Comparison of ENCODE assay signal across 29 cellular contexts in genomic region chr1:4689271-4689935, GRCh38. TPM values are rescaled to one million over a fixed set of nuclear protein-coding genes. Genes with fewer than 3 reads are reported as not detected.
"Had no signal": no experiment of that assay in that cellular context is flagged by ENCODE, and none has a peak within 500 bp of the region (broad histone marks: within the 10 kb centered on the region; RNA-seq: fewer than 3 reads in every experiment).

No MANE protein-coding gene starts in this region.

- ATAC-seq: activated T-cell treated with anti-CD3 and anti-CD28 coated beads, Interleukin-2, amount 50 U/mL, for 72 hours; body of pancreas; Panc1; WTC11 had no signal

- H3K27ac ChIP-seq: body of pancreas, breast epithelium, KMS-11 had no signal

- FAIRE-seq: astrocyte, TTC549 had no signal

- H3K27me3 ChIP-seq: body of pancreas, breast epithelium had no signal

- H3K9me3 ChIP-seq: body of pancreas, breast epithelium, SK-N-SH had no signal

- H3K36me3 ChIP-seq: breast epithelium had no signal

- DNase-seq: activated CD4-positive, alpha-beta memory T cell treated with anti-CD3 and anti-CD28 coated beads, Interleukin-2, amount 10 ng/mL, durations not matched to agents 7 days and 5 days; activated CD4-positive, alpha-beta T cell treated with anti-CD3 and anti-CD28 coated beads for 4 hours; activated CD4-positive, CD25-positive, alpha-beta regulatory T cell treated with anti-CD3 and anti-CD28 coated beads, Interleukin-2, amount 50 U/mL, for 72 hours; activated gamma-delta T cell; activated naive CD4-positive, alpha-beta T cell treated with Interleukin-2 at 50 U/mL for 16 hours; activated naive CD8-positive, alpha-beta T cell treated with anti-CD3 and anti-CD28 coated beads, Interleukin-2, amount 10 ng/mL, durations not matched to agents 7 days and 5 days; activated T-cell treated with anti-CD3 and anti-CD28 coated beads, Interleukin-2, amount 50 U/mL, for 1 hour; activated T-cell treated with anti-CD3 and anti-CD28 coated beads, Interleukin-2, amount 50 U/mL, for 72 hours; amygdala; body of pancreas; MM.1S; MV-4-11; NCI-H1092; NCI-H1436 treated with DMSO at 0.1 percent for 48 hours; NCI-H187 treated with DMSO at 0.1 percent for 48 hours; NCI-H2081; NCI-H345; NCI-H524 treated with DMSO at 0.1 percent for 48 hours; SK-N-SH had no signal

- H3K4me2 ChIP-seq: KMS-11, SK-N-SH had no signal

- H3K4me3 ChIP-seq: body of pancreas, breast epithelium had no signal

- H3K9ac ChIP-seq: KMS-11, SK-N-SH had no signal

- H3K4me1 ChIP-seq: body of pancreas, breast epithelium had no signal

RNA-seq across cellular contexts. Expression of gene AJAP1, which starts 35.0 kb away (rescaled TPM):
- total RNA-seq: activated CD4-positive, alpha-beta memory T cell treated with anti-CD3 and anti-CD28 coated beads, Interleukin-2, amount 10 ng/mL, durations not matched to agents 7 days and 5 days; activated CD8-positive, alpha-beta memory T cell treated with anti-CD3 and anti-CD28 coated beads for 36 hours; activated naive CD8-positive, alpha-beta T cell treated with anti-CD3 and anti-CD28 coated beads, Interleukin-2, amount 10 ng/mL, durations not matched to agents 7 days and 5 days; activated T-helper 2 cell treated with anti-CD3 and anti-CD28 coated beads, Interferon-gamma antibody, Interleukin-2, Interleukin-4, amounts not matched to agents 10 μg/mL and 5 μg/mL and 100 μg/mL, durations not matched to agents 14 hours and 24 hours and 36 hours; LHCN-M2; NCI-H460 had no signal
- polyA plus RNA-seq: SK-N-SH had no signal
